Comparison of ENCODE assay signal across 8 cellular contexts in genomic region chr20:62937353-62938104, GRCh38. TPM values are rescaled to one million over a fixed set of nuclear protein-coding genes. Genes with fewer than 3 reads are reported as not detected.
DNase-seq lines count a peak whose midpoint lies in the region; ATAC-seq and TF ChIP-seq lines count a peak whose summit lies in the region.

No MANE protein-coding gene starts in this region.

- TF ChIP-seq CTCF in HL-60 (IDR thresholded peaks at IDR 0.05; ENCODE audit: insufficient read depth, low read length) (no peak), lower lobe of right lung (IDR thresholded peaks at IDR 0.05) (no peak)

- POLR2A ChIA-PET in CD4-positive, alpha-beta memory T cell (lab: Charles Lee; ENCODE audit: partially characterized antibody), result interaction anchor here (0.6 to 6.6 kb wide), 16 partner anchors 11 to 143 kb away, joined by 3 to 126 read pairs (median 6); partner anchors contain the start of genes DIDO1, SLC17A9 and TCFL5
- POLR2A ChIA-PET in activated CD4-positive, alpha-beta memory T cell treated with anti-CD3 and anti-CD28 coated beads, Interleukin-2, amount 10 ng/mL, durations not matched to agents 7 days and 5 days (lab: Charles Lee), result interaction anchor here (0.9 to 7.2 kb wide), 11 partner anchors 13 to 790 kb away, joined by 3 to 230 read pairs (median 5); partner anchors contain the start of gene DIDO1

- H3K36me3 Mint-ChIP-seq in CD4-positive, alpha-beta memory T cell, result peaks cover 7 to 37% of the 10 kb centered on the region in 2 donors
- H3K36me3 Mint-ChIP-seq in activated CD4-positive, alpha-beta memory T cell treated with anti-CD3 and anti-CD28 coated beads, Interleukin-2, amount 10 ng/mL, durations not matched to agents 7 days and 5 days (ENCODE audit: low read depth), result peaks cover 31% of the 10 kb centered on the region

- H3K9ac ChIP-seq in duodenal mucosa (ENCODE audit: low read depth in 1 of 2, low read length in 2 of 2), result peak overlapping the region; percentile 78 to 91

- H3K27me3 Mint-ChIP-seq in CD4-positive, alpha-beta memory T cell, result no peaks in the 10 kb centered on the region
- no peaks in the 10 kb centered on the region for H3K27me3 Mint-ChIP-seq in activated CD4-positive, alpha-beta memory T cell treated with anti-CD3 and anti-CD28 coated beads, Interleukin-2, amount 10 ng/mL, durations not matched to agents 7 days and 5 days

- H3K27ac ChIP-seq in CD4-positive, alpha-beta memory T cell (ENCODE audit: low read depth, low read length), result peak overlapping the region; percentile 86
- H3K27ac ChIP-seq in HL-60 (replicated peaks) (peak overlapping the region; percentile 96), duodenal mucosa (ENCODE audit: low read depth, low read length) (peak overlapping the region; percentile 86), lower lobe of right lung (peak overlapping the region; percentile 93)

- peak; percentile 96 to 98 (median 97) for DNase-seq in CD4-positive, alpha-beta memory T cell
- DNase-seq in HL-60 (ENCODE audit: low read depth in 1 of 2, low spot score in 1 of 2) (peak; percentile 96 to 97), NCI-H82 treated with DMSO at 0.1 percent for 48 hours (lab: John Stamatoyannopoulos, UW; ENCODE audit: unreplicated experiment) (peak; percentile 79), lower lobe of right lung (peak; percentile 98)
- peak; percentile 98 for DNase-seq in activated CD4-positive, alpha-beta memory T cell treated with anti-CD3 and anti-CD28 coated beads, Interleukin-2, amount 10 ng/mL, durations not matched to agents 7 days and 5 days
- peak; percentile 93 to 96 for DNase-seq in stimulated activated CD4-positive, alpha-beta T cell treated with anti-CD3 and anti-CD28 coated beads, Interleukin-4, amount 100 ng/mL, for 48 hours (ENCODE audit: low read depth in 2 of 2)

- ATAC-seq in GM19463 (IDR thresholded peaks at IDR 0.05; ENCODE audit: unreplicated experiment), result peak; percentile 81
- peak; percentile 97 to 98 for ATAC-seq in lower lobe of right lung

- peaks cover 11% of the 10 kb centered on the region for H3K36me3 ChIP-seq in CD4-positive, alpha-beta memory T cell (ENCODE audit: insufficient read depth, low read length)
- H3K36me3 ChIP-seq in duodenal mucosa (ENCODE audit: control insufficient read depth in 1 of 2, insufficient read depth in 2 of 2, low read length in 2 of 2) (peaks cover 11 to 29% of the 10 kb centered on the region in 2 donors), lower lobe of right lung (peaks cover 43% of the 10 kb centered on the region)

- H3K9me3 Mint-ChIP-seq in CD4-positive, alpha-beta memory T cell, result peaks cover 0 to 3% (median 0%) of the 10 kb centered on the region in 8 donors
- H3K9me3 Mint-ChIP-seq in activated CD4-positive, alpha-beta memory T cell treated with anti-CD3 and anti-CD28 coated beads, Interleukin-2, amount 10 ng/mL, durations not matched to agents 7 days and 5 days, result no peaks in the 10 kb centered on the region

- H3K27me3 ChIP-seq in CD4-positive, alpha-beta memory T cell (ENCODE audit: insufficient read depth, low read length), result no peaks in the 10 kb centered on the region
- H3K27me3 ChIP-seq in HL-60 (ENCODE audit: insufficient read depth, poor library complexity, severe bottlenecking) (no peaks in the 10 kb centered on the region), duodenal mucosa (ENCODE audit: control insufficient read depth in 1 of 2, insufficient read depth in 2 of 2, low read length in 2 of 2) (no peaks in the 10 kb centered on the region), lower lobe of right lung (ENCODE audit: low read depth) (no peaks in the 10 kb centered on the region)

- intact Hi-C loops in CD4-positive, alpha-beta memory T cell (cut with micrococcal nuclease), result loop anchor here (1.0 to 2.0 kb wide), 3 partner anchors 11 to 17 kb away; partner anchors contain the start of gene DIDO1
- intact Hi-C loops in lower lobe of right lung (cut with DNase I), result no loop called here

- CTCF ChIA-PET in CD4-positive, alpha-beta memory T cell (lab: Charles Lee; ENCODE audit: partially characterized antibody), result interaction anchor here (0.9 to 1.9 kb wide), 6 partner anchors 10 to 72 kb away, joined by 3 to 11 read pairs (median 3); no protein-coding TSS in a partner anchor
- CTCF ChIA-PET in activated CD4-positive, alpha-beta memory T cell treated with anti-CD3 and anti-CD28 coated beads, Interleukin-2, amount 10 ng/mL, durations not matched to agents 7 days and 5 days (lab: Charles Lee), result interaction anchor here (1.0 to 3.2 kb wide), 8 partner anchors 10 to 35 kb away, joined by 3 to 16 read pairs (median 10); no protein-coding TSS in a partner anchor

- peak overlapping the region; percentile 84 to 89 for H3K4me3 ChIP-seq in CD4-positive, alpha-beta memory T cell (ENCODE audit: low read length in 2 of 2)
- H3K4me3 ChIP-seq in HL-60 (replicated peaks; ENCODE audit: insufficient read depth, low read length) (peak overlapping the region; percentile 93), duodenal mucosa (ENCODE audit: low read depth in 1 of 2, low read length in 2 of 2) (peak overlapping the region; percentile 91 to 92), lower lobe of right lung (peak overlapping the region; percentile 99)

- H3K4me1 Mint-ChIP-seq in CD4-positive, alpha-beta memory T cell, result peaks cover 26 to 46% (median 37%) of the 10 kb centered on the region in 4 donors
- H3K4me1 Mint-ChIP-seq in activated CD4-positive, alpha-beta memory T cell treated with anti-CD3 and anti-CD28 coated beads, Interleukin-2, amount 10 ng/mL, durations not matched to agents 7 days and 5 days, result peaks cover 40% of the 10 kb centered on the region

- no peaks in the 10 kb centered on the region for H3K9me3 ChIP-seq in CD4-positive, alpha-beta memory T cell (ENCODE audit: control insufficient read depth in 1 of 2, low read length in 2 of 2)
- H3K9me3 ChIP-seq in duodenal mucosa (ENCODE audit: control insufficient read depth in 1 of 2, low read length in 2 of 2), result no peaks in the 10 kb centered on the region
- H3K9me3 ChIP-seq in lower lobe of right lung, result no peaks in the 10 kb centered on the region

- H3K4me1 ChIP-seq in CD4-positive, alpha-beta memory T cell (ENCODE audit: insufficient read depth, low read length), result peaks cover 71% of the 10 kb centered on the region
- H3K4me1 ChIP-seq in duodenal mucosa (ENCODE audit: control insufficient read depth in 1 of 2, insufficient read depth in 2 of 2, low read length in 2 of 2), result peaks cover 20 to 35% of the 10 kb centered on the region in 2 donors
- peaks cover 61% of the 10 kb centered on the region for H3K4me1 ChIP-seq in lower lobe of right lung

- peak overlapping the region in 7 of 8 donors; percentile 91 to 99 (median 95) for H3K4me3 Mint-ChIP-seq in CD4-positive, alpha-beta memory T cell
- peak overlapping the region; percentile 99 for H3K4me3 Mint-ChIP-seq in activated CD4-positive, alpha-beta memory T cell treated with anti-CD3 and anti-CD28 coated beads, Interleukin-2, amount 10 ng/mL, durations not matched to agents 7 days and 5 days

- peak overlapping the region; percentile 92 to 98 (median 96) for H3K27ac Mint-ChIP-seq in CD4-positive, alpha-beta memory T cell
- peak overlapping the region; percentile 94 for H3K27ac Mint-ChIP-seq in activated CD4-positive, alpha-beta memory T cell treated with anti-CD3 and anti-CD28 coated beads, Interleukin-2, amount 10 ng/mL, durations not matched to agents 7 days and 5 days

RNA-seq across cellular contexts. Expression of gene GID8, which starts 0.4 kb away (rescaled TPM):
- 10 to 100 TPM; 44.4 to 47.8 TPM for total RNA-seq in CD4-positive, alpha-beta memory T cell
- polyA plus RNA-seq in CD4-positive, alpha-beta memory T cell, result 10 to 100 TPM; 11.2 to 19.1 TPM
- 10 to 100 TPM; 31.9 to 32.8 TPM for total RNA-seq in activated CD4-positive, alpha-beta memory T cell treated with anti-CD3 and anti-CD28 coated beads, Interleukin-2, amount 10 ng/mL, durations not matched to agents 7 days and 5 days
- 26.2 TPM for total RNA-seq in lower lobe of right lung

RNA-seq across cellular contexts. Expression of gene DIDO1, which starts 11.2 kb away (rescaled TPM):
- 100 to 1,000 TPM; 127 to 129 TPM for total RNA-seq in CD4-positive, alpha-beta memory T cell
- polyA plus RNA-seq in CD4-positive, alpha-beta memory T cell, result 10 to 100 TPM; 24.7 to 39.7 TPM
- total RNA-seq in activated CD4-positive, alpha-beta memory T cell treated with anti-CD3 and anti-CD28 coated beads, Interleukin-2, amount 10 ng/mL, durations not matched to agents 7 days and 5 days, result 10 to 100 TPM; 62.2 to 66.2 TPM
- 54.6 TPM for total RNA-seq in lower lobe of right lung

RNA-seq across cellular contexts. Expression of gene SLC17A9, which starts 15.0 kb away (rescaled TPM):
- total RNA-seq in CD4-positive, alpha-beta memory T cell, result 1 to 10 TPM; 2.1 to 2.4 TPM
- under 1 TPM in 1 of 2 donors, not detected in 1; 0.13 TPM for polyA plus RNA-seq in CD4-positive, alpha-beta memory T cell
- 1 to 10 TPM; 4.7 to 5.8 TPM for total RNA-seq in activated CD4-positive, alpha-beta memory T cell treated with anti-CD3 and anti-CD28 coated beads, Interleukin-2, amount 10 ng/mL, durations not matched to agents 7 days and 5 days
- total RNA-seq in lower lobe of right lung, result 10.4 TPM

Comparison
In these comparisons a context has a peak if more than half of its experiments do, and no peak if none do; other contexts are left out.
1. Peak in every context shown above with its lines: DNase-seq, ATAC-seq, H3K4me3 ChIP-seq and H3K27ac ChIP-seq.